Comparison of ENCODE assay signal across 1 cellular context in genomic region chr14:61296707-61297502, GRCh38.
TF ChIP-seq lines count a peak whose summit lies in the region.

No MANE protein-coding gene starts in this region.

TF ChIP-seq in SK-N-SH treated with all-trans-retinoic acid at 6 μM for 48 hours, 23 proteins besides CTCF, POLR2A, EP300 and RAD21 (continued from another document):
- TF ChIP-seq ZNF565 (CRISPR knock-in tag; conservative IDR thresholded peaks at IDR 0.05; ENCODE audit: low read depth) (no peak), CSDC2 (CRISPR knock-in tag; IDR thresholded peaks at IDR 0.05) (no peak), SNAI2 (CRISPR knock-in tag; IDR thresholded peaks at IDR 0.05) (no peak), TOX (CRISPR knock-in tag; IDR thresholded peaks at IDR 0.05; ENCODE audit: borderline replicate concordance) (no peak), ISL1 (CRISPR knock-in tag; IDR thresholded peaks at IDR 0.05) (no peak), POU6F1 (CRISPR knock-in tag; IDR thresholded peaks at IDR 0.05; ENCODE audit: borderline replicate concordance, low read depth) (no peak)
